ENCODE assay signal across 8 cellular contexts in genomic region chr19:16472559-16472899, GRCh38. TPM values are rescaled to one million over a fixed set of nuclear protein-coding genes. Genes with fewer than 3 reads are reported as not detected.
DNase-seq lines count a peak whose midpoint lies in the region; ATAC-seq and TF ChIP-seq lines count a peak whose summit lies in the region.
"Not testable (repeated sequence)": the region's sequence is repeated elsewhere in the genome, so short reads cannot be mapped to it uniquely, and the experiment has no call there.

No MANE protein-coding gene starts in this region.

- peaks cover 16% of the 10 kb centered on the region for H3K4me1 ChIP-seq in CD4-positive, CD25-positive, alpha-beta regulatory T cell (ENCODE audit: control insufficient read depth, insufficient read depth, low read length, poor library complexity, severe bottlenecking)
- H3K4me1 ChIP-seq in esophagus muscularis mucosa (peaks cover 38 to 45% (median 43%) of the 10 kb centered on the region in 4 donors), neuronal stem cell (ENCODE audit: control insufficient read depth in 2 of 2, insufficient read depth in 1 of 2, low read depth in 1 of 2, low read length in 2 of 2) (peaks cover 7 to 11% of the 10 kb centered on the region in 2 donors)

- not testable (repeated sequence) for H3K27me3 ChIP-seq in CD4-positive, CD25-positive, alpha-beta regulatory T cell (ENCODE audit: control insufficient read depth, insufficient read depth, low read length); esophagus muscularis mucosa; kidney epithelial cell (ENCODE audit: control insufficient read depth, insufficient read depth, low read length); neuronal stem cell (ENCODE audit: control insufficient read depth in 3 of 3, insufficient read depth in 3 of 3, low read depth in 1 of 3, low read length in 3 of 3)

- peak overlapping the region; percentile 75 for H3K4me2 ChIP-seq in neuronal stem cell (ENCODE audit: insufficient read depth, low read length, poor library complexity, severe bottlenecking)

- H2AFZ ChIP-seq in neuronal stem cell (ENCODE audit: low read length) = peak overlapping the region; percentile 96

- H3K79me1 ChIP-seq in neuronal stem cell (ENCODE audit: low read depth, low read length) = peaks cover 22% of the 10 kb centered on the region

- peak overlapping the region; percentile 71 for H2BK5ac ChIP-seq in neuronal stem cell (ENCODE audit: low read length)

- 33% methylated on average over 1 of the region's 2 CpGs for WGBS in esophagus muscularis mucosa
- no CpG with 5 or more reads among the region's 2 CpGs for WGBS in neuronal stem cell (ENCODE audit: extremely low coverage in 2 of 2, insufficient read length in 2 of 2, insufficient replicate concordance in 1 of 2), 2 donors

- H3K4me3 ChIP-seq in CD4-positive, CD25-positive, alpha-beta regulatory T cell (ENCODE audit: low read depth, low read length) = not testable (repeated sequence)
- H3K4me3 ChIP-seq in Jurkat, Clone E6-1 (ENCODE audit: low read length) = peak overlapping the region; percentile 79
- H3K4me3 ChIP-seq in WI38 (ENCODE audit: low read depth, low read length) = peak overlapping the region; percentile 50
- peak overlapping the region; percentile 80 for H3K4me3 ChIP-seq in astrocyte of the cerebellum (ENCODE audit: low read depth, low read length)
- H3K4me3 ChIP-seq in esophagus muscularis mucosa = peak overlapping the region; percentile 81 to 99 (median 97)
- H3K4me3 ChIP-seq in kidney epithelial cell (ENCODE audit: low read depth, low read length) = peak overlapping the region; percentile 70
- peak overlapping the region in 1 of 2 donors; percentile 62 for H3K4me3 ChIP-seq in neuronal stem cell (ENCODE audit: low read length in 2 of 2)

- not testable (repeated sequence) for ATAC-seq in CD4-positive, CD25-positive, alpha-beta regulatory T cell (ENCODE audit: low read depth in 2 of 2)

- H3K9ac ChIP-seq in neuronal stem cell (ENCODE audit: low read depth, low read length, poor library complexity) = not testable (repeated sequence)

- H2BK12ac ChIP-seq in neuronal stem cell (ENCODE audit: low read length) = not testable (repeated sequence)

- H2BK120ac ChIP-seq in neuronal stem cell (ENCODE audit: low read depth, low read length) = not testable (repeated sequence)

- peak overlapping the region; percentile 48 for H4K8ac ChIP-seq in neuronal stem cell (ENCODE audit: low read depth, low read length)

- not testable (repeated sequence) for H3K9me3 ChIP-seq in CD4-positive, CD25-positive, alpha-beta regulatory T cell (ENCODE audit: control insufficient read depth in 2 of 2, low read length in 2 of 2); esophagus muscularis mucosa; neuronal stem cell (replicated peaks in 1 of 2; ENCODE audit: control insufficient read depth in 2 of 2, insufficient read depth in 1 of 2, low read depth in 1 of 2, low read length in 2 of 2)

- not testable (repeated sequence) for H3K4ac ChIP-seq in neuronal stem cell (ENCODE audit: low read length)

- in situ Hi-C loops in astrocyte of the cerebellum (cut with HindIII; ENCODE audit: low sequenced_read_pairs) = not testable (repeated sequence)

- not testable (repeated sequence) for TF ChIP-seq EP300 in esophagus muscularis mucosa (IDR thresholded peaks at IDR 0.05)

- H3K36me3 ChIP-seq in CD4-positive, CD25-positive, alpha-beta regulatory T cell (ENCODE audit: control insufficient read depth, insufficient read depth, low read length); esophagus muscularis mucosa; kidney epithelial cell (ENCODE audit: control insufficient read depth, insufficient read depth, low read length): not testable (repeated sequence)
- H3K36me3 ChIP-seq in neuronal stem cell (replicated peaks in 1 of 2; ENCODE audit: control insufficient read depth in 2 of 2, insufficient read depth in 2 of 2, low read length in 2 of 2) = peaks cover 3 to 11% of the 10 kb centered on the region in 2 donors

- intact Hi-C loops in esophagus muscularis mucosa (cut with DNase I) = not testable (repeated sequence)

- not testable (repeated sequence) for H3K27me3 Mint-ChIP-seq in CD4-positive, CD25-positive, alpha-beta regulatory T cell

- H3K4me3 Mint-ChIP-seq in CD4-positive, CD25-positive, alpha-beta regulatory T cell = peak overlapping the region; percentile 72 to 89 (median 84)

- TF ChIP-seq POLR2A in esophagus muscularis mucosa (IDR thresholded peaks at IDR 0.05; ENCODE audit: low read depth) = not testable (repeated sequence)

- DNase-seq in CD4-positive, CD25-positive, alpha-beta regulatory T cell; Jurkat, Clone E6-1 (ENCODE audit: low read depth, low spot score); astrocyte of the cerebellum (ENCODE audit: low read depth); esophagus muscularis mucosa (ENCODE audit: extremely low spot score); kidney epithelial cell (ENCODE audit: low read depth); neuronal stem cell (ENCODE audit: low spot score); substantia nigra (lab: John Stamatoyannopoulos, UW): not testable (repeated sequence)

- not testable (repeated sequence) for H4K91ac ChIP-seq in neuronal stem cell (ENCODE audit: low read depth, low read length, poor library complexity)

- H3K36me3 Mint-ChIP-seq in CD4-positive, CD25-positive, alpha-beta regulatory T cell = peaks cover 11% of the 10 kb centered on the region

- not testable (repeated sequence) for H3K9me3 Mint-ChIP-seq in CD4-positive, CD25-positive, alpha-beta regulatory T cell

- TF ChIP-seq CTCF in WI38 (IDR thresholded peaks at IDR 0.05; ENCODE audit: low read depth, low read length); astrocyte of the cerebellum (IDR thresholded peaks at IDR 0.05; ENCODE audit: low read depth, low read length, missing control alignments); esophagus muscularis mucosa (IDR thresholded peaks at IDR 0.05); kidney epithelial cell (IDR thresholded peaks at IDR 0.05; ENCODE audit: insufficient read depth, low read length, poor library complexity, severe bottlenecking): not testable (repeated sequence)

- not testable (repeated sequence) for H3K18ac ChIP-seq in neuronal stem cell (ENCODE audit: low read length)

- H3K27ac ChIP-seq in CD4-positive, CD25-positive, alpha-beta regulatory T cell (ENCODE audit: insufficient read depth, low read length, poor library complexity, severe bottlenecking) = peak overlapping the region; percentile 70
- H3K27ac ChIP-seq in esophagus muscularis mucosa (replicated peaks in 1 of 4) (peak overlapping the region; percentile 88 to 94 (median 91)), substantia nigra (ENCODE audit: low read depth, low read length, poor library complexity, severe bottlenecking) (peak overlapping the region; percentile 89)
- not testable (repeated sequence) for H3K27ac ChIP-seq in neuronal stem cell (replicated peaks; ENCODE audit: low read length)

- peaks cover 4 to 34% (median 22%) of the 10 kb centered on the region in 4 donors for H3K4me1 Mint-ChIP-seq in CD4-positive, CD25-positive, alpha-beta regulatory T cell

- H2AK5ac ChIP-seq in neuronal stem cell (ENCODE audit: low read depth, low read length) = not testable (repeated sequence)

- H3K23ac ChIP-seq in neuronal stem cell (ENCODE audit: low read depth, low read length, poor library complexity) = not testable (repeated sequence)

- not testable (repeated sequence) for H3K14ac ChIP-seq in neuronal stem cell (ENCODE audit: low read length)

- not testable (repeated sequence) for H3K27ac Mint-ChIP-seq in CD4-positive, CD25-positive, alpha-beta regulatory T cell

- H2BK15ac ChIP-seq in neuronal stem cell (ENCODE audit: low read length) = peak overlapping the region; percentile 69

RNA-seq across cellular contexts. Expression of gene EPS15L1, which starts 0.8 kb away (rescaled TPM):
- 47.8 TPM for total RNA-seq in CD4-positive, CD25-positive, alpha-beta regulatory T cell
- polyA plus RNA-seq in CD4-positive, CD25-positive, alpha-beta regulatory T cell = 1 to 10 TPM; 8.5 to 9.1 (median 8.8) TPM
- 29.6 TPM for polyA plus RNA-seq in Jurkat, Clone E6-1 (2012; ENCODE audit: insufficient read depth, insufficient read length)
- total RNA-seq in esophagus muscularis mucosa (10 to 100 TPM; 14.2 to 30.8 (median 18.0) TPM), kidney epithelial cell (11.1 and 16.0 TPM in 2 replicates)
- polyA plus RNA-seq in neuronal stem cell (2013, experiment 1 of 2) = 26.7 TPM
- polyA plus RNA-seq in neuronal stem cell (2013, experiment 2 of 2) = 25.4 TPM

RNA-seq across cellular contexts. Expression of gene CALR3, which starts 23.4 kb away (rescaled TPM):
- total RNA-seq in CD4-positive, CD25-positive, alpha-beta regulatory T cell = not detected
- polyA plus RNA-seq in CD4-positive, CD25-positive, alpha-beta regulatory T cell = not detected
- not detected for polyA plus RNA-seq in Jurkat, Clone E6-1 (2012; ENCODE audit: insufficient read depth, insufficient read length)
- total RNA-seq in esophagus muscularis mucosa (not detected), kidney epithelial cell (not detected in 2 replicates)
- 0.07 TPM for polyA plus RNA-seq in neuronal stem cell (2013, experiment 1 of 2)
- 0.07 TPM for polyA plus RNA-seq in neuronal stem cell (2013, experiment 2 of 2)

RNA-seq across cellular contexts. Expression of gene C19orf44, which starts 23.7 kb away (rescaled TPM):
- total RNA-seq in CD4-positive, CD25-positive, alpha-beta regulatory T cell = 1.9 TPM
- 1 to 10 TPM in 2 of 4 donors, under 1 TPM in 1, not detected in 1; 0.76 to 1.6 (median 1.5) TPM for polyA plus RNA-seq in CD4-positive, CD25-positive, alpha-beta regulatory T cell
- polyA plus RNA-seq in Jurkat, Clone E6-1 (2012; ENCODE audit: insufficient read depth, insufficient read length) = 5.0 TPM
- 10 to 100 TPM in 1 of 4 donors, 1 to 10 TPM in 3; 7.0 to 10.4 (median 8.5) TPM for total RNA-seq in esophagus muscularis mucosa
- total RNA-seq in kidney epithelial cell = 2.5 and 2.7 TPM in 2 replicates
- 4.7 TPM for polyA plus RNA-seq in neuronal stem cell (2013, experiment 1 of 2)
- polyA plus RNA-seq in neuronal stem cell (2013, experiment 2 of 2) = 4.7 TPM
